Comparison of ENCODE assay signal across 8 cellular contexts in genomic region chr14:35291709-35292050, GRCh38. TPM values are rescaled to one million over a fixed set of nuclear protein-coding genes. Genes with fewer than 3 reads are reported as not detected.
DNase-seq lines count a peak whose midpoint lies in the region; ATAC-seq and TF ChIP-seq lines count a peak whose summit lies in the region.
"Not testable (repeated sequence)": the region's sequence is repeated elsewhere in the genome, so short reads cannot be mapped to it uniquely, and the experiment has no call there.

No MANE protein-coding gene starts in this region.

- peaks cover 22% of the 10 kb centered on the region for H4K20me1 ChIP-seq in GM23338 (replicated peaks; ENCODE audit: insufficient read depth)
- H4K20me1 ChIP-seq in PC-9 (ENCODE audit: insufficient read depth), result not testable (repeated sequence)

- H3K27ac Mint-ChIP-seq in GM23338, result peak overlapping the region; percentile 99
- H3K27ac Mint-ChIP-seq in activated T-helper 17 cell treated with anti-CD3 and anti-CD28 coated beads, Interleukin-2, amount 50 U/mL, for 72 hours, result peak overlapping the region; percentile 99

- POLR2A ChIA-PET in PC-9 (lab: Charles Lee; ENCODE audit: unreplicated experiment), result interaction anchor here (0.7 to 1.0 kb wide), 2 partner anchors 27 to 113 kb away, joined by 3 to 5 read pairs; partner anchors contain the start of gene NFKBIA

- peaks cover 34% of the 10 kb centered on the region for H3K4me1 Mint-ChIP-seq in GM23338
- H3K4me1 Mint-ChIP-seq in activated T-helper 17 cell treated with anti-CD3 and anti-CD28 coated beads, Interleukin-2, amount 50 U/mL, for 72 hours, result peaks cover 14% of the 10 kb centered on the region

- peak overlapping the region; percentile 37 to 97 for H3K9ac ChIP-seq in colonic mucosa (ENCODE audit: low read depth in 2 of 2, low read length in 2 of 2)

- H3K4me3 Mint-ChIP-seq in GM23338, result peak overlapping the region; percentile 100
- H3K4me3 Mint-ChIP-seq in activated T-helper 17 cell treated with anti-CD3 and anti-CD28 coated beads, Interleukin-2, amount 50 U/mL, for 72 hours, result peak overlapping the region; percentile 95

- H3F3A ChIP-seq in GM23338 (replicated peaks; ENCODE audit: low read depth); PC-9 (ENCODE audit: insufficient read depth, low read depth): not testable (repeated sequence)

- peak; percentile 9 for ATAC-seq in GM23338
- not testable (repeated sequence) for ATAC-seq in activated T-helper 17 cell treated with anti-CD3 and anti-CD28 coated beads, Interleukin-2, amount 50 U/mL, for 72 hours (replicated peaks); mucosa of descending colon; aorta (ENCODE audit: low FRiP score)

- H3K27ac ChIP-seq in GM23338 (ENCODE audit: low read depth), result peak overlapping the region; percentile 95
- peak overlapping the region; percentile 31; the same call in 1 of the 2 replicates for H3K27ac ChIP-seq in PC-9
- H3K27ac ChIP-seq in colonic mucosa, result peak overlapping the region; percentile 83
- H3K27ac ChIP-seq in left ventricle myocardium inferior (replicated peaks), result peak overlapping the region; percentile 94
- H3K27ac ChIP-seq in aorta (ENCODE audit: low read depth in 1 of 2, low read length in 2 of 2), result peak overlapping the region in 1 of 2 donors; percentile 74

- peaks cover 11% of the 10 kb centered on the region for H3K27me3 Mint-ChIP-seq in GM23338 (ENCODE audit: insufficient read depth, low read depth, poor library complexity)
- H3K27me3 Mint-ChIP-seq in activated T-helper 17 cell treated with anti-CD3 and anti-CD28 coated beads, Interleukin-2, amount 50 U/mL, for 72 hours, result not testable (repeated sequence)

- H3K9me2 ChIP-seq in GM23338 (ENCODE audit: insufficient read depth); PC-9 (ENCODE audit: insufficient read depth): not testable (repeated sequence)

- H3K79me2 ChIP-seq in GM23338 (replicated peaks; ENCODE audit: insufficient read depth) (peaks cover 43% of the 10 kb centered on the region), PC-9 (ENCODE audit: low read depth) (peaks cover 44% of the 10 kb centered on the region)

- not testable (repeated sequence) for H3K36me3 ChIP-seq in GM23338 (ENCODE audit: insufficient read depth); PC-9 (ENCODE audit: low read depth); colonic mucosa; left ventricle myocardium inferior; mucosa of descending colon (ENCODE audit: low read depth); aorta (ENCODE audit: control insufficient read depth in 1 of 2, insufficient read depth in 2 of 2, low read length in 1 of 2)

- H3K4me2 ChIP-seq in GM23338 (peak overlapping the region; percentile 75), PC-9 (peak overlapping the region; percentile 90)

- H3K36me3 Mint-ChIP-seq in GM23338 (ENCODE audit: low read depth), result not testable (repeated sequence)
- peaks cover 53% of the 10 kb centered on the region for H3K36me3 Mint-ChIP-seq in activated T-helper 17 cell treated with anti-CD3 and anti-CD28 coated beads, Interleukin-2, amount 50 U/mL, for 72 hours (ENCODE audit: low read depth)

- BruUV-seq in PC-9 (replicated peaks; lab: Mats Ljungman, UMichigan), result not testable (repeated sequence)

- peak overlapping the region; percentile 88 for H3K4me3 ChIP-seq in GM23338
- H3K4me3 ChIP-seq in PC-9, result peak overlapping the region; percentile 94
- peak overlapping the region; percentile 54 for H3K4me3 ChIP-seq in colonic mucosa
- peak overlapping the region; percentile 92 for H3K4me3 ChIP-seq in left ventricle myocardium inferior
- H3K4me3 ChIP-seq in mucosa of descending colon, result peak overlapping the region; percentile 72
- peak overlapping the region; percentile 82 for H3K4me3 ChIP-seq in skeletal muscle cell (ENCODE audit: low read depth, low read length)
- H3K4me3 ChIP-seq in aorta (ENCODE audit: low read length in 2 of 2), result peak overlapping the region; percentile 74 to 93

- CTCF ChIA-PET in PC-9 (lab: Charles Lee), result interaction anchor here (1.1 kb wide), 1 partner anchor 77 kb away, joined by 3 read pairs; no protein-coding TSS in a partner anchor

- H3K27me3 ChIP-seq in GM23338 (ENCODE audit: insufficient read depth); PC-9 (ENCODE audit: insufficient read depth, low read depth); colonic mucosa; left ventricle myocardium inferior (ENCODE audit: low read depth); aorta (ENCODE audit: control insufficient read depth in 1 of 2, insufficient read depth in 2 of 2, low read length in 1 of 2): not testable (repeated sequence)

- intact Hi-C loops in PC-9 (cut with micrococcal nuclease; ENCODE audit: unreplicated experiment) (loop anchor here (1.0 to 5.0 kb wide), 3 partner anchors 41 to 244 kb away; partner anchors contain the start of genes FAM177A1 and PPP2R3C), colonic mucosa (cut with DNase I) (loop anchor here (2.0 kb wide), 1 partner anchor 113 kb away; the partner anchor contains the start of gene NFKBIA), left ventricle myocardium inferior (cut with micrococcal nuclease) (loop anchor here (5.0 kb wide), 1 partner anchor 116 kb away; no protein-coding TSS in a partner anchor), mucosa of descending colon (cut with DNase I, micrococcal nuclease) (loop anchor here in 1 of 2 donors (5.0 kb wide), 1 partner anchor 111 kb away; the partner anchor contains the start of gene NFKBIA), aorta (cut with DNase I) (loop anchor here (1.0 to 10.0 kb wide), 5 partner anchors 45 to 167 kb away; partner anchors contain the start of genes PPP2R3C (in 1 of the 2) and PRORP (in 1 of the 2))

- H2AFZ ChIP-seq in GM23338 (peak overlapping the region; percentile 67; the same call in 1 of the 2 replicates), PC-9 (peak overlapping the region; percentile 92)

- not testable (repeated sequence) for H3K9me3 Mint-ChIP-seq in GM23338; activated T-helper 17 cell treated with anti-CD3 and anti-CD28 coated beads, Interleukin-2, amount 50 U/mL, for 72 hours

- not testable (repeated sequence) for TF ChIP-seq CTCF in GM23338 (conservative IDR thresholded peaks at IDR 0.05; ENCODE audit: low read depth in 2 of 2); PC-9 (conservative IDR thresholded peaks at IDR 0.05); colonic mucosa (IDR thresholded peaks at IDR 0.05); left ventricle myocardium inferior (IDR thresholded peaks at IDR 0.05; ENCODE audit: borderline replicate concordance); mucosa of descending colon (IDR thresholded peaks at IDR 0.05)

- peaks cover 15% of the 10 kb centered on the region for H3K4me1 ChIP-seq in GM23338 (ENCODE audit: insufficient read depth)
- H3K4me1 ChIP-seq in PC-9 (replicated peaks; ENCODE audit: insufficient read depth), result peaks cover 21% of the 10 kb centered on the region
- peaks cover 19% of the 10 kb centered on the region for H3K4me1 ChIP-seq in colonic mucosa
- H3K4me1 ChIP-seq in left ventricle myocardium inferior, result peaks cover 61% of the 10 kb centered on the region
- peaks cover 28% of the 10 kb centered on the region for H3K4me1 ChIP-seq in mucosa of descending colon (ENCODE audit: low read depth)
- H3K4me1 ChIP-seq in aorta (ENCODE audit: control insufficient read depth in 1 of 2, insufficient read depth in 2 of 2, low read length in 2 of 2), result not testable (repeated sequence)

- not testable (repeated sequence) for H3K9me3 ChIP-seq in PC-9 (ENCODE audit: insufficient read depth, low read depth); colonic mucosa; left ventricle myocardium inferior (replicated peaks); mucosa of descending colon; aorta (ENCODE audit: control insufficient read depth, low read length)

- DNase-seq in GM23338 (ENCODE audit: low spot score); PC-9; colonic mucosa; left ventricle myocardium inferior; mucosa of descending colon; skeletal muscle cell (ENCODE audit: low read depth); aorta: not testable (repeated sequence)

- WGBS in aorta, 2 donors, result 1% methylated on average over 11 of the region's 11 CpGs

RNA-seq across cellular contexts. Expression of gene PSMA6, which starts 0.5 kb away (rescaled TPM):
- 216 and 223 TPM in 2 replicates for total RNA-seq in GM23338 (2014; rRNA removed; shearing (Covaris generic))
- polyA plus RNA-seq in GM23338 (2016; fragmentation: Nextera tagmentation; extraction: Ambion mirVana) (296 and 300 TPM in 2 replicates), aorta (100 to 1,000 TPM in 1 of 2 donors, 10 to 100 TPM in 1; 95.7 to 174 TPM)
- total RNA-seq in PC-9 (2021) (118 and 188 TPM in 2 replicates), colonic mucosa (100 to 1,000 TPM; 178 to 197 TPM), left ventricle myocardium inferior (179 TPM), mucosa of descending colon (100 to 1,000 TPM; 130 to 183 (median 159) TPM), aorta (100 to 1,000 TPM in 1 of 2 donors, 10 to 100 TPM in 1; 91.6 to 109 TPM)
- 100 to 1,000 TPM; 295 to 386 TPM for total RNA-seq in activated T-helper 17 cell treated with anti-CD3 and anti-CD28 coated beads, Interleukin-2, amount 50 U/mL, for 72 hours
